In genomic region chr10:78931333-78932083, GRCh38 we compare ENCODE assay signal across 12 cellular contexts.
DNase-seq lines count a peak whose midpoint lies in the region; ATAC-seq, FAIRE-seq and TF ChIP-seq lines count a peak whose summit lies in the region.
"Had no signal": no experiment of that assay in that cellular context is flagged by ENCODE, and none has a peak within 500 bp of the region (broad histone marks: within the 10 kb centered on the region; RNA-seq: fewer than 3 reads in every experiment).

No MANE protein-coding gene starts in this region.

- POLR2A ChIA-PET in PC-9 (lab: Charles Lee; ENCODE audit: unreplicated experiment) = interaction anchor here (0.6 kb wide), 1 partner anchor 16 kb away, joined by 5 read pairs; no protein-coding TSS in a partner anchor

- H3K4me2 ChIP-seq in PC-9 = peak overlapping the region; percentile 49

- H3K4me3 ChIP-seq in PC-9 = no peak overlapping the region
- H3K4me3 ChIP-seq in fibroblast of mammary gland (ENCODE audit: control insufficient read depth, low read depth, low read length) = no peak overlapping the region
- H3K4me3 ChIP-seq in psoas muscle = no peak overlapping the region
- no peak overlapping the region for H3K4me3 ChIP-seq in small intestine (ENCODE audit: low read depth in 1 of 2, low read length in 2 of 2)
- no peak overlapping the region for H3K4me3 ChIP-seq in kidney (ENCODE audit: low read length in 2 of 2)

- TF ChIP-seq CTCF in PC-9 (conservative IDR thresholded peaks at IDR 0.05) (no peak), fibroblast of mammary gland (conservative IDR thresholded peaks at IDR 0.05; ENCODE audit: control insufficient read depth, insufficient read depth, low read depth, low read length) (no peak), psoas muscle (IDR thresholded peaks at IDR 0.05) (no peak), kidney (IDR thresholded peaks at IDR 0.05; ENCODE audit: borderline replicate concordance, extremely low read depth, insufficient read depth) (no peak)

- FAIRE-seq in small intestine (lab: Jason Lieb, UNC) (no peak), kidney (lab: Jason Lieb, UNC) (no peak)
- FAIRE-seq: keratinocyte had no signal

- H3K27me3 ChIP-seq in PC-9 (ENCODE audit: insufficient read depth, low read depth) = no peaks in the 10 kb centered on the region
- H3K27me3 ChIP-seq in psoas muscle (ENCODE audit: insufficient read depth in 3 of 3, low read length in 2 of 3) = no peaks in the 10 kb centered on the region
- no peaks in the 10 kb centered on the region for H3K27me3 ChIP-seq in small intestine (ENCODE audit: control insufficient read depth in 2 of 2, insufficient read depth in 2 of 2, low read length in 2 of 2)

- no peak overlapping the region for H2AFZ ChIP-seq in PC-9

- H4K20me1 ChIP-seq in PC-9 (ENCODE audit: insufficient read depth) = no peaks in the 10 kb centered on the region

- H3K9ac ChIP-seq in kidney (ENCODE audit: low read length in 2 of 2) = no peak overlapping the region

- no TSS peak for BruUV-seq in PC-9 (replicated peaks; lab: Mats Ljungman, UMichigan)

- no peaks in the 10 kb centered on the region for H3K9me3 Mint-ChIP-seq in T-helper 2 cell treated with Interferon-gamma antibody and Interleukin-4, amounts not matched to agents 5 μg/mL and 100 μg/mL, for 36 hours
- H3K9me3 Mint-ChIP-seq: activated naive CD8-positive, alpha-beta T cell treated with anti-CD3 and anti-CD28 coated beads, Interleukin-2, amount 10 ng/mL, durations not matched to agents 7 days and 5 days; H9 had no signal

- H3K4me1 Mint-ChIP-seq in T-helper 2 cell treated with Interferon-gamma antibody and Interleukin-4, amounts not matched to agents 5 μg/mL and 100 μg/mL, for 36 hours (ENCODE audit: low read depth) = no peaks in the 10 kb centered on the region
- H3K4me1 Mint-ChIP-seq: activated naive CD8-positive, alpha-beta T cell treated with anti-CD3 and anti-CD28 coated beads, Interleukin-2, amount 10 ng/mL, durations not matched to agents 7 days and 5 days had no signal

- no peak overlapping the region for H3K4me3 Mint-ChIP-seq in T-helper 2 cell treated with Interferon-gamma antibody and Interleukin-4, amounts not matched to agents 5 μg/mL and 100 μg/mL, for 36 hours
- H3K4me3 Mint-ChIP-seq: activated naive CD8-positive, alpha-beta T cell treated with anti-CD3 and anti-CD28 coated beads, Interleukin-2, amount 10 ng/mL, durations not matched to agents 7 days and 5 days; H9 had no signal

- CTCF ChIA-PET in PC-9 (lab: Charles Lee) = no interaction called here

- peak in 1 of 4 donors; percentile 57 for ATAC-seq in psoas muscle

- WGBS in psoas muscle, 3 donors = 72 to 79% (median 74%) methylated on average over 18 to 22 of the region's 22 CpGs
- 72 to 77% (median 76%) methylated on average over 19 to 22 of the region's 22 CpGs for WGBS in small intestine, 3 donors

- DNase-seq in ELF-1 (ENCODE audit: low read depth, low spot score) = peak; percentile 58
- DNase-seq in PC-9 = peak; percentile 79 to 82
- peak; percentile 93 for DNase-seq in fibroblast of mammary gland (ENCODE audit: low read depth)
- peak; percentile 79 to 84 for DNase-seq in psoas muscle
- no peak for DNase-seq in NCI-H2196 (lab: John Stamatoyannopoulos, UW; ENCODE audit: unreplicated experiment)
- DNase-seq in small intestine = no peak
- DNase-seq in T-helper 2 cell treated with Interferon-gamma antibody and Interleukin-4, amounts not matched to agents 5 μg/mL and 100 μg/mL, for 36 hours (ENCODE audit: low spot score) = no peak
- no peak for DNase-seq in kidney
- DNase-seq: activated naive CD8-positive, alpha-beta T cell treated with anti-CD3 and anti-CD28 coated beads, Interleukin-2, amount 10 ng/mL, durations not matched to agents 7 days and 5 days; GDM1; H9 had no signal

- H3K27ac Mint-ChIP-seq in T-helper 2 cell treated with Interferon-gamma antibody and Interleukin-4, amounts not matched to agents 5 μg/mL and 100 μg/mL, for 36 hours = no peak overlapping the region
- H3K27ac Mint-ChIP-seq: activated naive CD8-positive, alpha-beta T cell treated with anti-CD3 and anti-CD28 coated beads, Interleukin-2, amount 10 ng/mL, durations not matched to agents 7 days and 5 days; H9 had no signal

- no peaks in the 10 kb centered on the region for H3K79me2 ChIP-seq in PC-9 (ENCODE audit: low read depth)

- no peaks in the 10 kb centered on the region for H3K36me3 Mint-ChIP-seq in T-helper 2 cell treated with Interferon-gamma antibody and Interleukin-4, amounts not matched to agents 5 μg/mL and 100 μg/mL, for 36 hours (ENCODE audit: low read depth)
- H3K36me3 Mint-ChIP-seq: activated naive CD8-positive, alpha-beta T cell treated with anti-CD3 and anti-CD28 coated beads, Interleukin-2, amount 10 ng/mL, durations not matched to agents 7 days and 5 days had no signal

- no peaks in the 10 kb centered on the region for H3K9me2 ChIP-seq in PC-9 (ENCODE audit: insufficient read depth)

- H3K27me3 Mint-ChIP-seq in T-helper 2 cell treated with Interferon-gamma antibody and Interleukin-4, amounts not matched to agents 5 μg/mL and 100 μg/mL, for 36 hours (ENCODE audit: low read depth) = no peaks in the 10 kb centered on the region
- H3K27me3 Mint-ChIP-seq: activated naive CD8-positive, alpha-beta T cell treated with anti-CD3 and anti-CD28 coated beads, Interleukin-2, amount 10 ng/mL, durations not matched to agents 7 days and 5 days had no signal

- intact Hi-C loops in PC-9 (cut with micrococcal nuclease; ENCODE audit: unreplicated experiment) (no loop called here), psoas muscle (cut with DNase I) (loop anchor here in 1 of 2 donors (10.0 kb wide), 1 partner anchor 263 kb away; no protein-coding TSS in a partner anchor), kidney (cut with DNase I) (no loop called here)

- no peaks in the 10 kb centered on the region for H3K9me3 ChIP-seq in PC-9 (ENCODE audit: insufficient read depth, low read depth)
- no peaks in the 10 kb centered on the region for H3K9me3 ChIP-seq in psoas muscle
- no peaks in the 10 kb centered on the region for H3K9me3 ChIP-seq in small intestine (ENCODE audit: control insufficient read depth, low read depth)
- H3K9me3 ChIP-seq in kidney (ENCODE audit: control insufficient read depth in 1 of 2, low read length in 2 of 2) = no peaks in the 10 kb centered on the region

- H3K27ac ChIP-seq in PC-9 (peak overlapping the region; percentile 50), psoas muscle (peak overlapping the region; percentile 23), small intestine (ENCODE audit: low read depth in 1 of 2, low read length in 1 of 2) (peak overlapping the region in 1 of 2 donors; percentile 3), kidney (ENCODE audit: low read depth in 2 of 2, low read length in 2 of 2) (no peak overlapping the region)

- no peaks in the 10 kb centered on the region for H3K36me3 ChIP-seq in PC-9 (ENCODE audit: low read depth)
- no peaks in the 10 kb centered on the region for H3K36me3 ChIP-seq in psoas muscle (ENCODE audit: insufficient read depth in 1 of 2, low read depth in 1 of 2)
- H3K36me3 ChIP-seq in small intestine (ENCODE audit: control insufficient read depth in 2 of 2, insufficient read depth in 2 of 2, low read length in 2 of 2) = no peaks in the 10 kb centered on the region
- H3K36me3 ChIP-seq in kidney (ENCODE audit: control insufficient read depth in 1 of 2, insufficient read depth in 2 of 2, low read length in 2 of 2) = no peaks in the 10 kb centered on the region

- H3K4me1 ChIP-seq in PC-9 (replicated peaks; ENCODE audit: insufficient read depth) (peaks cover 87% of the 10 kb centered on the region), psoas muscle (no peaks in the 10 kb centered on the region), small intestine (ENCODE audit: control insufficient read depth in 2 of 2, insufficient read depth in 1 of 2, low read depth in 1 of 2, low read length in 1 of 2) (no peaks in the 10 kb centered on the region), kidney (ENCODE audit: control insufficient read depth in 1 of 2, insufficient read depth in 1 of 2, low read depth in 1 of 2, low read length in 2 of 2) (peaks cover 3 to 6% of the 10 kb centered on the region in 2 donors)

- H3F3A ChIP-seq in PC-9 (ENCODE audit: insufficient read depth, low read depth) = peaks cover 40% of the 10 kb centered on the region

Comparison
In these comparisons a context has a peak if more than half of its experiments do, and no peak if none do; other contexts are left out.
1. DNase-seq: peak in ELF-1 (single experiment), PC-9 (2 of 2), fibroblast of mammary gland (single experiment) and psoas muscle (2 of 2); none in NCI-H2196 (single experiment), small intestine (single experiment), T-helper 2 cell treated with Interferon-gamma antibody and Interleukin-4, amounts not matched to agents 5 μg/mL and 100 μg/mL, for 36 hours (single experiment) and kidney (single experiment).
2. H3K27ac ChIP-seq: peak in PC-9 (single experiment) and psoas muscle (single experiment); none in kidney (0 of 2).